In the genomic region with DNA sequence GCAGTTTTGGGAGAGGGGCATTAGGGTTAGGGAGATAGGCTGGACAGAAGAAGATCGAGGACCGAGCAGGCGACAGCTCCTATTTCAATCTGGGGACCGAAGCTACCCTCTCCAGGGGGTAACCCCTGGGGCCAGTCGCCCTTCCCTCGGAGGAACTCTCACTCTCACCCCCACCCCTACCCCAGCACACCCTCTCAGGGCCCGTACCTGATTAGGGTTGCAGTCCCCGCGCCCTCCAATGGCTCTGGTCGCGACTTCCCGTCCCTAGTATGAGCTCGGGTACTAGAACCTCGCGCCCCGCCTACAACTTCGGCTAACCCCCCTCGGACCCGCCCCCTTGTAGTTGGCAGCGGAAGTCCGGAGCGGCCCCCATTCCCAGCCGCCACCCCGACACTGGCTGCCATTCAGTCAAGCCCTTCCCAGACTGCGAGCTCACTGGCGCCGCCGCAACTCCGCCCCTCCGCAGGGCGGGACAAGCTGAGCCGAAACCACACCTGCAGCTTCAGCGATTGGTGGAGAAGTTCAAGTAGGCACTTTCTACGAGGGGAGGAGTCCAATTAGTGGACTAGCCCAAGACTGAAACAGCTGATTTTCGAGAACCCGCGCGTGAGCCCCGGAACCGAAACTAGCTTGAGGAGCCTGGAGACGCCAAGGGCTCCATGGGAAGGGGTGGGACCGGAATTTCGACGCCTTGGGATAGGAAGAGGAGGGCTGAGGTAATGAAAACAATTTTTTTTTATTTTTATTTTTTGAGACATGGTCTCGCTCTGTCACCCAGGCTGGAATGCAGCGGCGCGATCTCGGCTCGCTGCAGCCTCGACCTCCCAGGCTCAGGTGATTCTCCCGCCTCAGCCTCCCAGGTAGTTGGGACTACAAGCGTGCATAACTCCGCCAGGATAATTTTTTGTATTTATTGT, we compare ENCODE assay signal across 8 cellular contexts. TPM values are rescaled to one million over a fixed set of nuclear protein-coding genes. Genes with fewer than 3 reads are reported as not detected.
DNase-seq lines count a peak whose midpoint lies in the region; ATAC-seq and TF ChIP-seq lines count a peak whose summit lies in the region.

Gene STAT2, minus strand, starts transcription at position 257 of the 917 bp plus-strand sequence. CDS start 3,536 bp downstream, outside the sequence.

- CTCF ChIA-PET in PC-3 (lab: Charles Lee), result interaction anchor here (0.5 to 1.6 kb wide), 5 partner anchors 9 to 1049 kb away, joined by 3 to 12 read pairs (median 6); no protein-coding TSS in a partner anchor

- peak; percentile 90 for ATAC-seq in GM21576 (IDR thresholded peaks at IDR 0.05; ENCODE audit: unreplicated experiment)
- ATAC-seq in PC-3, result peak; percentile 97

- BruUV-seq in PC-3 (replicated peaks; lab: Mats Ljungman, UMichigan), result no TSS peak

- POLR2A ChIA-PET in PC-3 (lab: Charles Lee; ENCODE audit: unreplicated experiment), result interaction anchor here (0.5 to 1.4 kb wide), 16 partner anchors 9 to 1070 kb away, joined by 3 to 57 read pairs (median 6); partner anchors contain the start of genes DNAJC14, IL23A, PAN2 and RBMS2

- intact Hi-C loops in PC-3 (cut with micrococcal nuclease), result loop anchor here (5.0 kb wide), 1 partner anchor 43 kb away; the partner anchor contains the start of gene CNPY2

- peak within 1 kb of the TSS; percentile 44 for H3K27ac ChIP-seq in PC-3 (ENCODE audit: low read length)

- peak within 1 kb of the TSS; percentile 85 for H3K4me3 ChIP-seq in PC-3 (ENCODE audit: low read length)
- peak within 1 kb of the TSS; percentile 96 for H3K4me3 ChIP-seq in epithelial cell of esophagus (ENCODE audit: low read length)
- H3K4me3 ChIP-seq in mononuclear cell (ENCODE audit: low read length), result peak within 1 kb of the TSS; percentile 96

- no peaks in the 10 kb centered on the region for H3K9me3 ChIP-seq in PC-3 (ENCODE audit: low read length)
- no peaks in the 10 kb centered on the region for H3K9me3 ChIP-seq in mononuclear cell (ENCODE audit: low read depth, low read length)

- peak; percentile 60 for TF ChIP-seq EP300 in Ishikawa (IDR thresholded peaks at IDR 0.05; ENCODE audit: borderline replicate concordance)

- TF ChIP-seq RAD21 in Ishikawa (IDR thresholded peaks at IDR 0.05; ENCODE audit: low read depth), result no peak; the same call in 1 of the 2 replicates

- no peaks in the 10 kb centered on the region for H3F3A ChIP-seq in PC-3 (ENCODE audit: low read length, unreplicated experiment)

- H3K27me3 ChIP-seq in PC-3 (ENCODE audit: low read length), result no peaks in the 10 kb centered on the region
- no peaks in the 10 kb centered on the region for H3K27me3 ChIP-seq in mononuclear cell (ENCODE audit: insufficient read depth, low read length)

- H4K20me1 ChIP-seq in PC-3 (ENCODE audit: low read length), result no peaks in the 10 kb centered on the region

- no peaks in the 10 kb centered on the region for H3K9me2 ChIP-seq in PC-3 (replicated peaks; ENCODE audit: low read length)

- no peaks in the 10 kb centered on the region; the same call in none of the 2 replicates for H3K36me3 ChIP-seq in PC-3 (ENCODE audit: low read depth, low read length)

- H3K79me2 ChIP-seq in PC-3 (ENCODE audit: low read length), result peaks cover 26% of the 10 kb centered on the region

- TF ChIP-seq CTCF in PC-3 (conservative IDR thresholded peaks at IDR 0.05; ENCODE audit: low read depth, low read length) (no peak), epithelial cell of esophagus (IDR thresholded peaks at IDR 0.05; ENCODE audit: insufficient read depth, low read depth, low read length, missing control alignments) (no peak)

- H3K4me2 ChIP-seq in PC-3 (ENCODE audit: low read length), result peak within 1 kb of the TSS; percentile 91

- H3K9ac ChIP-seq in PC-3 (ENCODE audit: low read length), result peak within 1 kb of the TSS; percentile 79

- peaks cover 14% of the 10 kb centered on the region for H3K4me1 ChIP-seq in PC-3 (ENCODE audit: insufficient read depth, low read length)
- H3K4me1 ChIP-seq in mononuclear cell (ENCODE audit: insufficient read depth, low read length), result peaks cover 34% of the 10 kb centered on the region

- peak within 1 kb of the TSS; percentile 74 for H2AFZ ChIP-seq in PC-3 (ENCODE audit: low read length)

- DNase-seq in DMS114 treated with DMSO at 0.1 percent for 48 hours (lab: John Stamatoyannopoulos, UW; ENCODE audit: unreplicated experiment) (peak; percentile 99), PC-3 (peak; percentile 99), activated T-cell treated with anti-CD3 and anti-CD28 coated beads for 48 hours (ENCODE audit: low read depth) (peak; percentile 99), epithelial cell of esophagus (ENCODE audit: low read depth) (peak; percentile 100)
- peak; percentile 96 to 98 for DNase-seq in stimulated activated CD8-positive, alpha-beta memory T cell treated with anti-CD3 and anti-CD28 coated beads, Interleukin-4, amount 100 ng/mL, for 1 hour (ENCODE audit: low read depth in 2 of 2, low spot score in 1 of 2)

TF ChIP-seq in Ishikawa, 13 proteins besides CTCF, POLR2A, EP300 and RAD21:
- TF ChIP-seq, protein P1, sequence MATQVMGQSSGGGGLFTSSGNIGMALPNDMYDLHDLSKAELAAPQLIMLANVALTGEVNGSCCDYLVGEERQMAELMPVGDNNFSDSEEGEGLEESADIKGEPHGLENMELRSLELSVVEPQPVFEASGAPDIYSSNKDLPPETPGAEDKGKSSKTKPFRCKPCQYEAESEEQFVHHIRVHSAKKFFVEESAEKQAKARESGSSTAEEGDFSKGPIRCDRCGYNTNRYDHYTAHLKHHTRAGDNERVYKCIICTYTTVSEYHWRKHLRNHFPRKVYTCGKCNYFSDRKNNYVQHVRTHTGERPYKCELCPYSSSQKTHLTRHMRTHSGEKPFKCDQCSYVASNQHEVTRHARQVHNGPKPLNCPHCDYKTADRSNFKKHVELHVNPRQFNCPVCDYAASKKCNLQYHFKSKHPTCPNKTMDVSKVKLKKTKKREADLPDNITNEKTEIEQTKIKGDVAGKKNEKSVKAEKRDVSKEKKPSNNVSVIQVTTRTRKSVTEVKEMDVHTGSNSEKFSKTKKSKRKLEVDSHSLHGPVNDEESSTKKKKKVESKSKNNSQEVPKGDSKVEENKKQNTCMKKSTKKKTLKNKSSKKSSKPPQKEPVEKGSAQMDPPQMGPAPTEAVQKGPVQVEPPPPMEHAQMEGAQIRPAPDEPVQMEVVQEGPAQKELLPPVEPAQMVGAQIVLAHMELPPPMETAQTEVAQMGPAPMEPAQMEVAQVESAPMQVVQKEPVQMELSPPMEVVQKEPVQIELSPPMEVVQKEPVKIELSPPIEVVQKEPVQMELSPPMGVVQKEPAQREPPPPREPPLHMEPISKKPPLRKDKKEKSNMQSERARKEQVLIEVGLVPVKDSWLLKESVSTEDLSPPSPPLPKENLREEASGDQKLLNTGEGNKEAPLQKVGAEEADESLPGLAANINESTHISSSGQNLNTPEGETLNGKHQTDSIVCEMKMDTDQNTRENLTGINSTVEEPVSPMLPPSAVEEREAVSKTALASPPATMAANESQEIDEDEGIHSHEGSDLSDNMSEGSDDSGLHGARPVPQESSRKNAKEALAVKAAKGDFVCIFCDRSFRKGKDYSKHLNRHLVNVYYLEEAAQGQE (IDR thresholded peaks at IDR 0.05; ENCODE audit: low read depth), result no peak
- TF ChIP-seq EGR1 (IDR thresholded peaks at IDR 0.05) (peak; percentile 4; the same call in 1 of the 2 replicates), TAF1 (IDR thresholded peaks at IDR 0.05; ENCODE audit: low read depth) (peak; percentile 64), MAX (IDR thresholded peaks at IDR 0.05) (peak; percentile 88), TCF12 (IDR thresholded peaks at IDR 0.05; ENCODE audit: low read depth) (peak; percentile 77), CEBPB (IDR thresholded peaks at IDR 0.05) (no peak), TEAD4 (IDR thresholded peaks at IDR 0.05) (peak; percentile 83), NFIC (IDR thresholded peaks at IDR 0.05) (no peak; the same call in 1 of the 2 replicates), ZBTB7A (IDR thresholded peaks at IDR 0.05; ENCODE audit: low read depth) (peak; percentile 47; the same call in 1 of the 2 replicates), FOXM1 (IDR thresholded peaks at IDR 0.05; ENCODE audit: borderline replicate concordance, low read depth) (no peak), CREB1 (IDR thresholded peaks at IDR 0.05; ENCODE audit: low read depth) (peak; percentile 66), YY1 (IDR thresholded peaks at IDR 0.05; ENCODE audit: low read depth) (peak; percentile 29)
- TF ChIP-seq, protein P2, sequence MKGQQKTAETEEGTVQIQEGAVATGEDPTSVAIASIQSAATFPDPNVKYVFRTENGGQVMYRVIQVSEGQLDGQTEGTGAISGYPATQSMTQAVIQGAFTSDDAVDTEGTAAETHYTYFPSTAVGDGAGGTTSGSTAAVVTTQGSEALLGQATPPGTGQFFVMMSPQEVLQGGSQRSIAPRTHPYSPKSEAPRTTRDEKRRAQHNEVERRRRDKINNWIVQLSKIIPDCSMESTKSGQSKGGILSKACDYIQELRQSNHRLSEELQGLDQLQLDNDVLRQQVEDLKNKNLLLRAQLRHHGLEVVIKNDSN (IDR thresholded peaks at IDR 0.05), result peak; percentile 10

RNA-seq across cellular contexts. Expression of gene STAT2, which starts in this region (rescaled TPM):
- 68.8 and 73.1 TPM in 2 replicates for total RNA-seq in PC-3 (2014; rRNA removed)
- total RNA-seq in mononuclear cell, result 95.2 TPM

Comparison
In these comparisons a context has a peak if more than half of its experiments do, and no peak if none do; other contexts are left out.
1. Peak in every context shown above with its lines: DNase-seq, ATAC-seq, H3K4me3 ChIP-seq and H3K27ac ChIP-seq.